In genomic region chr17:11583306-11583992, GRCh38 we compare ENCODE assay signal across 23 cellular contexts. TPM values are rescaled to one million over a fixed set of nuclear protein-coding genes. Genes with fewer than 3 reads are reported as not detected.
A peak's percentile ranks its signal among the peaks of the same experiment; 100 is the strongest.
DNase-seq lines count a peak whose midpoint lies in the region; ATAC-seq and TF ChIP-seq lines count a peak whose summit lies in the region.
"Had no signal": no experiment of that assay in that cellular context is flagged by ENCODE, and none has a peak within 500 bp of the region (broad histone marks: within the 10 kb centered on the region; RNA-seq: fewer than 3 reads in every experiment).

No MANE protein-coding gene starts in this region.

- H3K9me3 Mint-ChIP-seq in natural killer cell treated with Interleukin-12 subunit alpha and Interleukin-12 subunit beta and Interleukin-15 and Interleukin-18, amount 100 ng/mL, for 72 hours = peaks cover 15% of the 10 kb centered on the region
- H3K9me3 Mint-ChIP-seq in natural killer cell = peaks cover 0 to 7% of the 10 kb centered on the region in 2 donors

- no peak for TF ChIP-seq CTCF in natural killer cell (IDR thresholded peaks at IDR 0.05)

- DNase-seq in natural killer cell treated with Interleukin-12 subunit alpha and Interleukin-12 subunit beta and Interleukin-15 and Interleukin-18, amount 100 ng/mL, for 72 hours (ENCODE audit: low spot score) = no peak
- DNase-seq in natural killer cell (no peak), islet precursor cell (peak; percentile 52), sciatic nerve (ENCODE audit: low spot score) (no peak), HT-29 (ENCODE audit: low spot score) (no peak)
- DNase-seq: 8988T; ACHN; AML-193; BE2C; CD4-positive, alpha-beta T cell; CD8-positive, alpha-beta memory T cell; DMS 273 treated with DMSO at 0.1 percent for 48 hours; DMS79; EL; GDM1; GOT3; H7 had no signal

- no peaks in the 10 kb centered on the region for H3K36me3 Mint-ChIP-seq in natural killer cell treated with Interleukin-12 subunit alpha and Interleukin-12 subunit beta and Interleukin-15 and Interleukin-18, amount 100 ng/mL, for 72 hours
- no peaks in the 10 kb centered on the region for H3K36me3 Mint-ChIP-seq in natural killer cell
- H3K36me3 Mint-ChIP-seq: CD14-positive monocyte; CD8-positive, alpha-beta memory T cell had no signal

- no peak overlapping the region for H3K27ac Mint-ChIP-seq in natural killer cell treated with Interleukin-12 subunit alpha and Interleukin-12 subunit beta and Interleukin-15 and Interleukin-18, amount 100 ng/mL, for 72 hours
- H3K27ac Mint-ChIP-seq in natural killer cell = no peak overlapping the region
- H3K27ac Mint-ChIP-seq: CD14-positive monocyte; CD4-positive, alpha-beta T cell; CD8-positive, alpha-beta memory T cell had no signal

- no peaks in the 10 kb centered on the region for H3K4me1 Mint-ChIP-seq in natural killer cell treated with Interleukin-12 subunit alpha and Interleukin-12 subunit beta and Interleukin-15 and Interleukin-18, amount 100 ng/mL, for 72 hours (ENCODE audit: low read depth in 2 of 2)
- H3K4me1 Mint-ChIP-seq in natural killer cell = no peaks in the 10 kb centered on the region
- H3K4me1 Mint-ChIP-seq: CD14-positive monocyte; CD8-positive, alpha-beta memory T cell had no signal

- peak; percentile 43 for ATAC-seq in natural killer cell treated with Interleukin-12 subunit alpha and Interleukin-12 subunit beta and Interleukin-15 and Interleukin-18, amount 100 ng/mL, for 72 hours
- ATAC-seq in natural killer cell (no peak), sciatic nerve (peak; percentile 15), GM18861 (IDR thresholded peaks at IDR 0.05; ENCODE audit: unreplicated experiment) (no peak), HG02571 (IDR thresholded peaks at IDR 0.05; ENCODE audit: unreplicated experiment) (no peak)
- ATAC-seq: A549, GM12878, HCT116 had no signal

- H3K4me3 Mint-ChIP-seq in natural killer cell treated with Interleukin-12 subunit alpha and Interleukin-12 subunit beta and Interleukin-15 and Interleukin-18, amount 100 ng/mL, for 72 hours = no peak overlapping the region
- H3K4me3 Mint-ChIP-seq in natural killer cell = no peak overlapping the region
- H3K4me3 Mint-ChIP-seq: CD14-positive monocyte; CD4-positive, alpha-beta T cell; CD8-positive, alpha-beta memory T cell had no signal

- intact Hi-C loops in natural killer cell (cut with micrococcal nuclease) (no loop called here), sciatic nerve (cut with DNase I) (no loop called here)

- H3K27me3 Mint-ChIP-seq in natural killer cell treated with Interleukin-12 subunit alpha and Interleukin-12 subunit beta and Interleukin-15 and Interleukin-18, amount 100 ng/mL, for 72 hours = no peaks in the 10 kb centered on the region
- H3K27me3 Mint-ChIP-seq in natural killer cell (ENCODE audit: low read depth in 2 of 2) = no peaks in the 10 kb centered on the region
- H3K27me3 Mint-ChIP-seq: CD4-positive, alpha-beta T cell; CD8-positive, alpha-beta memory T cell had no signal

RNA-seq across cellular contexts. Expression of gene DNAH9, which starts 14.8 kb away (rescaled TPM):
- total RNA-seq in natural killer cell treated with Interleukin-12 subunit alpha and Interleukin-12 subunit beta and Interleukin-15 and Interleukin-18, amount 100 ng/mL, for 72 hours = not detected
- total RNA-seq in natural killer cell = not detected
- 0.98 TPM for total RNA-seq in sciatic nerve
- total RNA-seq in HT-29 (2014; rRNA removed; shearing (Covaris generic)) = 0.03 TPM in 1 of 2 replicates, not detected in the other
- total RNA-seq: CD4-positive, alpha-beta T cell; CD8-positive, alpha-beta memory T cell had no signal

Comparison
In these comparisons a context has a peak if more than half of its experiments do, and no peak if none do; other contexts are left out.
1. ATAC-seq: peak in natural killer cell treated with Interleukin-12 subunit alpha and Interleukin-12 subunit beta and Interleukin-15 and Interleukin-18, amount 100 ng/mL, for 72 hours (2 of 2) and sciatic nerve (single experiment); none in natural killer cell (0 of 3), GM18861 (single experiment) and HG02571 (single experiment).